In genomic region chrX:39629001-39629400, GRCh38 we compare ENCODE assay signal across 24 cellular contexts.
DNase-seq lines count a peak whose midpoint lies in the region; ATAC-seq and TF ChIP-seq lines count a peak whose summit lies in the region.
"Had no signal": no experiment of that assay in that cellular context is flagged by ENCODE, and none has a peak within 500 bp of the region (broad histone marks: within the 10 kb centered on the region; RNA-seq: fewer than 3 reads in every experiment).

No MANE protein-coding gene starts in this region.

- H3K27ac Mint-ChIP-seq in MCF 10A (ENCODE audit: low read depth, unreplicated experiment) (no peak overlapping the region), endodermal cell (no peak overlapping the region)
- H3K27ac Mint-ChIP-seq: B cell; CD8-positive, alpha-beta T cell had no signal

- no peak overlapping the region for H3K4me3 Mint-ChIP-seq in MCF 10A (ENCODE audit: unreplicated experiment)
- H3K4me3 Mint-ChIP-seq in endodermal cell = no peak overlapping the region
- H3K4me3 Mint-ChIP-seq: B cell; CD8-positive, alpha-beta T cell had no signal

- TF ChIP-seq POLR2A in breast epithelium (IDR thresholded peaks at IDR 0.05) = no peak

- H3K27me3 Mint-ChIP-seq in MCF 10A (ENCODE audit: insufficient read depth, unreplicated experiment) (peaks cover 58% of the 10 kb centered on the region), endodermal cell (ENCODE audit: insufficient read depth) (no peaks in the 10 kb centered on the region)

- WGBS in endodermal cell (ENCODE audit: insufficient coverage in 1 of 2, insufficient read length in 1 of 2), 2 experiments = 100% methylated on average over 1 of the region's 1 CpG; no CpG with 5 or more reads in 1 of the 2 experiments

- H3K27me3 ChIP-seq in breast epithelium (peaks cover 0 to 59% of the 10 kb centered on the region in 2 donors), endodermal cell (ENCODE audit: control insufficient read depth, insufficient read depth, low read length, poor library complexity, severe bottlenecking) (no peaks in the 10 kb centered on the region)

- CTCF ChIA-PET in MCF 10A (lab: Yijun Ruan, JAX) = interaction anchor here (1.4 kb wide), 1 partner anchor 23 kb away, joined by 3 read pairs; no protein-coding TSS in a partner anchor

- H3K27ac ChIP-seq in breast epithelium = no peak overlapping the region
- H3K27ac ChIP-seq in endodermal cell (ENCODE audit: low read depth, low read length) = no peak overlapping the region
- H3K27ac ChIP-seq: C4-2B, GM23248, SK-N-MC had no signal

- in situ Hi-C loops in ACHN (cut with HindIII; ENCODE audit: low pct_ligation_motif_present, low pct_unique_long_range_greater_than_20kb, low sequenced_read_pairs) = no loop called here

- DNase-seq in MCF 10A (ENCODE audit: unreplicated experiment) (peak; percentile 22), breast epithelium (ENCODE audit: low spot score in 2 of 2) (no peak), NCI-H69 (lab: John Stamatoyannopoulos, UW) (peak; percentile 56), glomerular visceral epithelial cell (ENCODE audit: extremely low spot score) (peak; percentile 33), endodermal cell (no peak), ACHN (no peak), kidney glomerular epithelial cell (lab: John Stamatoyannopoulos, UW) (no peak)
- DNase-seq: CD8-positive, alpha-beta T cell; DMS 273 treated with DMSO at 0.1 percent for 48 hours; GM23248; H7; KG1; NCI-H1048; NCI-H1417; NCI-H1694; NCI-H2029 treated with DMSO at 0.1 percent for 48 hours; NCI-H2227 treated with DMSO at 0.1 percent for 48 hours; NCI-H526 treated with DMSO at 0.1 percent for 48 hours; Right ventricle myocardium superior; RPMI8226 had no signal

- intact Hi-C loops in MCF 10A (cut with micrococcal nuclease) (no loop called here), breast epithelium (cut with DNase I; ENCODE audit: low total_unique reads) (loop anchor here (2.0 kb wide), 1 partner anchor 42 kb away; no protein-coding TSS in a partner anchor)

- no TSS peak for BruUV-seq in MCF 10A (replicated peaks; lab: Mats Ljungman, UMichigan)

- H3K9me3 Mint-ChIP-seq in MCF 10A (ENCODE audit: unreplicated experiment) (no peaks in the 10 kb centered on the region), endodermal cell (peaks cover 10% of the 10 kb centered on the region)
- H3K9me3 Mint-ChIP-seq: CD8-positive, alpha-beta T cell had no signal

- ATAC-seq in HG02759 (IDR thresholded peaks at IDR 0.05; ENCODE audit: unreplicated experiment) = no peak
- ATAC-seq: CD8-positive, alpha-beta T cell had no signal

- POLR2A ChIA-PET in MCF 10A (lab: Yijun Ruan, JAX) = no interaction called here

- H3K4me1 ChIP-seq in breast epithelium = no peaks in the 10 kb centered on the region
- no peaks in the 10 kb centered on the region for H3K4me1 ChIP-seq in endodermal cell (ENCODE audit: control insufficient read depth, insufficient read depth, low read length)

- no peaks in the 10 kb centered on the region for H3K4me1 Mint-ChIP-seq in MCF 10A (ENCODE audit: insufficient read depth, unreplicated experiment)
- no peaks in the 10 kb centered on the region for H3K4me1 Mint-ChIP-seq in endodermal cell
- H3K4me1 Mint-ChIP-seq: B cell had no signal

- H3K36me3 ChIP-seq in breast epithelium = no peaks in the 10 kb centered on the region
- no peaks in the 10 kb centered on the region for H3K36me3 ChIP-seq in endodermal cell (ENCODE audit: control insufficient read depth, insufficient read depth, low read length)

- no peak for TF ChIP-seq CTCF in MCF 10A (IDR thresholded peaks at IDR 0.05; ENCODE audit: unreplicated experiment)
- TF ChIP-seq CTCF in breast epithelium (IDR thresholded peaks at IDR 0.05) = no peak
- TF ChIP-seq CTCF in endodermal cell (conservative IDR thresholded peaks at IDR 0.05) = no peak

- H3K4me3 ChIP-seq in breast epithelium (no peak overlapping the region), endodermal cell (ENCODE audit: low read length) (no peak overlapping the region)
- H3K4me3 ChIP-seq: GM23248, SK-N-MC had no signal

- H3K36me3 Mint-ChIP-seq in MCF 10A (ENCODE audit: insufficient read depth, unreplicated experiment) (peaks cover 10% of the 10 kb centered on the region), endodermal cell (ENCODE audit: low read depth) (no peaks in the 10 kb centered on the region)
- H3K36me3 Mint-ChIP-seq: CD8-positive, alpha-beta T cell had no signal

- H3K9me3 ChIP-seq in breast epithelium = peaks cover under 1 to 12% of the 10 kb centered on the region in 2 donors
- no peaks in the 10 kb centered on the region for H3K9me3 ChIP-seq in endodermal cell (ENCODE audit: control insufficient read depth, low read length)

- H3K9ac ChIP-seq in endodermal cell (ENCODE audit: extremely low read depth, low read length, poor library complexity, severe bottlenecking) = no peak overlapping the region
- H3K9ac ChIP-seq: GM23248 had no signal

Comparison
In these comparisons a context has a peak if more than half of its experiments do, and no peak if none do; other contexts are left out.
1. DNase-seq: peak in MCF 10A (single experiment), NCI-H69 (single experiment) and glomerular visceral epithelial cell (single experiment); none in breast epithelium (0 of 2), endodermal cell (single experiment), ACHN (single experiment) and kidney glomerular epithelial cell (single experiment).